ENCODE assay signal across 1 cellular context in the genomic region with DNA sequence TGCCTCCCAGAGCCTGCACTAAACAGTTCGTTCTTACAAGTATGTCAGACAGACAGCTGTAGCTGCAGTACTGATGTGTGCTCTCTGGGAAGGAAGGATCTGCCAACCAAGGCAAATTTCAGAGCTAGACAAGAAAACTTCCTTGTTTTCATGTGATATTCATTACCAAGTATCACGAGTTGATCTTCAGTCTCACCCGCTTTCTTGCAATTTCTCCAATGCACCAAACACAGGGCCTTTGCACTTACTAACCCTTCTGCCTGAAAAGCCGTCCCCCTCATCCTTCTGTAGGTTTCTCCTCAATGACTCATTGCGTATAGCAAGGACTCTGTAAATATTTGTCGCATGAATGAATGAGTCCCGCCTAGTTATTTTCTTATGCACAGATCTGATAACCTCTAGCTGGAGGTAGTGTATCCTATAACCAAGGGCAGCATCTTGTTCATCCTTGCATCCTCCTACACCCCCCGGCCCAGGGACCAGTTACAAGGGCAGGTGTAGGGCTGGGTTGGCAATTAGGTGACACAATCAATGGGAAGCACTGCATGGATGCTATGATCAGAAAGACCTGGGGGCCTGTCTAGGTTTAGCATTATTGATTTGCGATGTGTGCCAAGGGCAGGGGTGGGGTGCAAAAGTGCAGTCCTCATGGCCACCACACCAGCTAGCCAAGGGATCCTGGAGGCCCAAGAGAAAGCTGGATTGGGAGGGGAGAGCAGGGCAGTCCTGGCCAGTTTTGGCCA.
TF ChIP-seq lines count a peak whose summit lies in the region.

No MANE protein-coding gene starts in this region.

TF ChIP-seq in H1, 55 proteins besides CTCF, POLR2A, EP300 and RAD21:
- TF ChIP-seq CHD2 (IDR thresholded peaks at IDR 0.05; ENCODE audit: low read length) (no peak), MAFK (IDR thresholded peaks at IDR 0.05; ENCODE audit: low read depth, low read length) (no peak), POU5F1 (IDR thresholded peaks at IDR 0.05; ENCODE audit: low read depth, low read length) (no peak), KDM4A (IDR thresholded peaks at IDR 0.05; ENCODE audit: low read depth, low read length, severe bottlenecking) (no peak)
